In genomic region chr5:81768960-81769452, GRCh38 we compare ENCODE assay signal across 14 cellular contexts. TPM values are rescaled to one million over a fixed set of nuclear protein-coding genes. Genes with fewer than 3 reads are reported as not detected.
DNase-seq lines count a peak whose midpoint lies in the region; ATAC-seq, FAIRE-seq and TF ChIP-seq lines count a peak whose summit lies in the region.
"Had no signal": no experiment of that assay in that cellular context is flagged by ENCODE, and none has a peak within 500 bp of the region (broad histone marks: within the 10 kb centered on the region; RNA-seq: fewer than 3 reads in every experiment).

No MANE protein-coding gene starts in this region.

- in situ Hi-C loops in HepG2 (cut with HindIII; ENCODE audit: extremely low pct_ligation_motif_present, low pct_unique_long_range_greater_than_20kb) = no loop called here

- FAIRE-seq in HepG2 (lab: Jason Lieb, UNC) (no peak), urothelium cell line (lab: Jason Lieb, UNC) (no peak)
- FAIRE-seq: GM12891 had no signal

- TF ChIP-seq POLR2A in HepG2 (IDR thresholded peaks at IDR 0.05; ENCODE audit: insufficient read depth in 1 of 2, low read depth in 2 of 2, low read length in 2 of 2) (no peak), right lobe of liver (IDR thresholded peaks at IDR 0.05) (no peak)

- no peak for TF ChIP-seq RAD21 in HepG2 (CRISPR knock-in tag; IDR thresholded peaks at IDR 0.05)
- TF ChIP-seq RAD21 in SK-N-SH (IDR thresholded peaks at IDR 0.05; ENCODE audit: low read length) = no peak

- intact Hi-C loops in HepG2 (cut with micrococcal nuclease; ENCODE audit: unreplicated experiment) (no loop called here), right lobe of liver (cut with DNase I) (no loop called here), psoas muscle (cut with DNase I) (no loop called here)

- ATAC-seq in HepG2 (no peak), right lobe of liver (no peak), psoas muscle (no peak), HG03521 (IDR thresholded peaks at IDR 0.05; ENCODE audit: unreplicated experiment) (no peak)
- ATAC-seq: natural killer cell had no signal

- no peak overlapping the region for H2AFZ ChIP-seq in HepG2 (ENCODE audit: low read length)
- peak overlapping the region; percentile 53; the same call in 1 of the 2 replicates for H2AFZ ChIP-seq in SK-N-SH (ENCODE audit: low read depth)

- no peaks in the 10 kb centered on the region for H3K9me3 ChIP-seq in HepG2 (ENCODE audit: low read length)
- H3K9me3 ChIP-seq in right lobe of liver = no peaks in the 10 kb centered on the region
- H3K9me3 ChIP-seq in SK-N-SH = no peaks in the 10 kb centered on the region
- H3K9me3 ChIP-seq in psoas muscle = no peaks in the 10 kb centered on the region
- H3K9me3 ChIP-seq: ascending aorta, BLaER1, SJCRH30 had no signal

- no peak overlapping the region for H3K27ac ChIP-seq in HepG2 (ENCODE audit: extremely low read length, insufficient read depth, low read length)
- no peak overlapping the region for H3K27ac ChIP-seq in right lobe of liver
- H3K27ac ChIP-seq in SK-N-SH (ENCODE audit: low read depth in 2 of 2, low read length in 1 of 2) = peak overlapping the region in 1 of 2 experiments; percentile 90; a peak in 2 of 4 replicates
- no peak overlapping the region for H3K27ac ChIP-seq in psoas muscle
- H3K27ac ChIP-seq: BLaER1, SJCRH30 had no signal

- H3K4me2 ChIP-seq in HepG2 (ENCODE audit: low read depth, low read length) = no peak overlapping the region
- no peak overlapping the region for H3K4me2 ChIP-seq in SK-N-SH
- H3K4me2 ChIP-seq: BLaER1 had no signal

- H3K9ac ChIP-seq in HepG2 (ENCODE audit: insufficient read depth, low read depth, low read length) (no peak overlapping the region), SK-N-SH (peak overlapping the region; percentile 35; the same call in 1 of the 2 replicates)
- H3K9ac ChIP-seq: BLaER1 had no signal

- H3K4me1 ChIP-seq in HepG2 (ENCODE audit: insufficient read depth, low read length) (no peaks in the 10 kb centered on the region), right lobe of liver (no peaks in the 10 kb centered on the region), SK-N-SH (ENCODE audit: control insufficient read depth in 1 of 2, insufficient read depth in 2 of 2, low read depth in 1 of 2, low read length in 1 of 2) (peaks cover 0 to 5% of the 10 kb centered on the region in 2 experiments; a peak in 2 of 4 replicates), psoas muscle (peaks cover 9% of the 10 kb centered on the region)
- H3K4me1 ChIP-seq: BLaER1, SJCRH30 had no signal

- BruUV-seq in HepG2 (replicated peaks; lab: Mats Ljungman, UMichigan) = no TSS peak

- peaks cover 7% of the 10 kb centered on the region for H3F3A ChIP-seq in SK-N-SH (replicated peaks; ENCODE audit: insufficient read depth)

- H3K36me3 ChIP-seq in HepG2 (replicated peaks in 1 of 2; ENCODE audit: control insufficient read depth in 1 of 2, insufficient read depth in 2 of 2, low read length in 2 of 2) = no peaks in the 10 kb centered on the region
- H3K36me3 ChIP-seq in right lobe of liver = no peaks in the 10 kb centered on the region
- no peaks in the 10 kb centered on the region for H3K36me3 ChIP-seq in SK-N-SH (replicated peaks in 1 of 2; ENCODE audit: control insufficient read depth in 1 of 2, insufficient read depth in 2 of 2, low read length in 1 of 2)
- H3K36me3 ChIP-seq in psoas muscle (ENCODE audit: insufficient read depth in 1 of 2, low read depth in 1 of 2) = no peaks in the 10 kb centered on the region
- H3K36me3 ChIP-seq: ascending aorta, BLaER1, SJCRH30 had no signal

- H3K4me3 ChIP-seq in HepG2 (replicated peaks in 1 of 3; ENCODE audit: insufficient read depth in 1 of 3, low read depth in 2 of 3, low read length in 3 of 3) (no peak overlapping the region), right lobe of liver (no peak overlapping the region), SK-N-SH (ENCODE audit: low read depth in 2 of 2, low read length in 1 of 2) (no peak overlapping the region; a peak in 1 of 4 replicates), psoas muscle (no peak overlapping the region)
- H3K4me3 ChIP-seq: ascending aorta, BLaER1, SJCRH30 had no signal

- H3K79me2 ChIP-seq in HepG2 (ENCODE audit: insufficient read depth, low read length) (no peaks in the 10 kb centered on the region), SK-N-SH (ENCODE audit: insufficient read depth) (no peaks in the 10 kb centered on the region)

- no peaks in the 10 kb centered on the region for H3K27me3 ChIP-seq in HepG2 (ENCODE audit: control insufficient read depth in 1 of 2, insufficient read depth in 2 of 2, low read length in 2 of 2)
- H3K27me3 ChIP-seq in right lobe of liver = no peaks in the 10 kb centered on the region
- no peaks in the 10 kb centered on the region for H3K27me3 ChIP-seq in SK-N-SH (ENCODE audit: insufficient read depth)
- H3K27me3 ChIP-seq in psoas muscle (ENCODE audit: insufficient read depth in 3 of 3, low read length in 2 of 3) = no peaks in the 10 kb centered on the region
- H3K27me3 ChIP-seq: ascending aorta, BLaER1, SJCRH30 had no signal

- H3K9me2 ChIP-seq in SK-N-SH = no peaks in the 10 kb centered on the region

- TF ChIP-seq EP300 in HepG2 (IDR thresholded peaks at IDR 0.05; ENCODE audit: low read depth in 2 of 2, low read length in 2 of 2) (no peak), HepG2 (CRISPR knock-in tag; IDR thresholded peaks at IDR 0.05; ENCODE audit: borderline replicate concordance) (no peak), SK-N-SH (IDR thresholded peaks at IDR 0.05; ENCODE audit: borderline replicate concordance in 1 of 2, low read depth in 1 of 2, low read length in 1 of 2) (no peak)

- DNase-seq in HepG2 (ENCODE audit: low spot score) = peak; percentile 3
- no peak for DNase-seq in right lobe of liver
- DNase-seq in SK-N-SH = no peak
- DNase-seq in fibroblast of the conjunctiva (ENCODE audit: low read depth) = peak; percentile 79
- peak; percentile 75 for DNase-seq in urothelium cell line (ENCODE audit: low spot score)
- DNase-seq in psoas muscle = no peak
- DNase-seq in activated effector memory CD4-positive, alpha-beta T cell treated with anti-CD3 and anti-CD28 coated beads, Interleukin-2, amount 50 U/mL, for 16 hours = no peak
- DNase-seq: natural killer cell; SJCRH30; stimulated activated CD4-positive, alpha-beta T cell treated with anti-CD3 and anti-CD28 coated beads, Interleukin-4, amount 100 ng/mL, for 4 hours had no signal

- CTCF ChIA-PET in HepG2 (lab: Yijun Ruan, JAX; ENCODE audit: low intra/inter-chr PET ratio, low total read pairs) (no interaction called here), SK-N-SH (lab: Yijun Ruan, JAX) (no interaction called here)

- 27% methylated on average over 2 of the region's 2 CpGs for WGBS in HepG2 (ENCODE audit: low lambda C conversion rate)
- WGBS in right lobe of liver (ENCODE audit: insufficient coverage, low coverage, low lambda C conversion rate, missing lambda C conversion rate) = 69% methylated on average over 2 of the region's 2 CpGs
- WGBS in SK-N-SH (ENCODE audit: low lambda C conversion rate) = 22% methylated on average over 2 of the region's 2 CpGs
- WGBS in psoas muscle, 3 donors = 58 to 84% (median 60%) methylated on average over 2 of the region's 2 CpGs

- TF ChIP-seq CTCF in HepG2 (CRISPR knock-in tag; IDR thresholded peaks at IDR 0.05) = no peak
- no peak for TF ChIP-seq CTCF in right lobe of liver (IDR thresholded peaks at IDR 0.05)
- no peak for TF ChIP-seq CTCF in SK-N-SH (IDR thresholded peaks at IDR 0.05)
- no peak for TF ChIP-seq CTCF in psoas muscle (IDR thresholded peaks at IDR 0.05)

- no peaks in the 10 kb centered on the region for H4K20me1 ChIP-seq in HepG2 (ENCODE audit: insufficient read depth, low read length)
- H4K20me1 ChIP-seq in SK-N-SH (ENCODE audit: insufficient read depth) = no peaks in the 10 kb centered on the region
- H4K20me1 ChIP-seq: BLaER1 had no signal

- POLR2A ChIA-PET in HepG2 (lab: Yijun Ruan, JAX) = no interaction called here
- POLR2A ChIA-PET in SK-N-SH (lab: Yijun Ruan, JAX) = no interaction called here

TF ChIP-seq in SK-N-SH, 30 proteins besides CTCF, POLR2A, EP300 and RAD21 (continues in another document):
- TF ChIP-seq MAX (IDR thresholded peaks at IDR 0.05; ENCODE audit: low read depth) (no peak), FOSL2 (IDR thresholded peaks at IDR 0.05; ENCODE audit: borderline replicate concordance, low read depth) (peak; percentile 64; the same call in 1 of the 2 replicates), FOXJ3 (CRISPR knock-in tag; IDR thresholded peaks at IDR 0.05) (no peak), CHD2 (IDR thresholded peaks at IDR 0.05; ENCODE audit: low read length, partially characterized antibody) (no peak)

RNA-seq across cellular contexts. Expression of gene SSBP2, which starts 18.1 kb away (rescaled TPM):
- not detected in 2 replicates for total RNA-seq in HepG2 (2016; rRNA removed; fragmentation: Illumina TruSeq; extraction: Trizol)
- total RNA-seq in HepG2 (2016; cell fraction: cytosol; rRNA removed; fragmentation: Illumina TruSeq; extraction: Trizol; ENCODE audit: low read depth) = not detected in 2 replicates
- not detected in 2 replicates for total RNA-seq in HepG2 (2016; cell fraction: insoluble cytoplasmic fraction; rRNA removed; fragmentation: Illumina TruSeq; extraction: Trizol)
- total RNA-seq in HepG2 (2016; cell fraction: membrane; rRNA removed; fragmentation: Illumina TruSeq; extraction: Trizol) = 0.19 TPM in 1 of 2 replicates, not detected in the other
- not detected in 2 replicates for total RNA-seq in HepG2 (2016; cell fraction: nucleus; rRNA removed; fragmentation: Illumina TruSeq; extraction: Trizol)
- polyA plus RNA-seq in HepG2 (2011; rRNA removed) = 0.01 and 0.16 TPM in 2 replicates
- 0.05 and 0.09 TPM in 2 replicates for polyA plus RNA-seq in HepG2 (2011; cell fraction: cytosol; rRNA removed)
- polyA plus RNA-seq in HepG2 (2011; cell fraction: nucleus; rRNA removed) = 0.59 and 0.85 TPM in 2 replicates
- polyA plus RNA-seq in HepG2 (2012) = not detected in 2 replicates
- not detected in 2 replicates for polyA plus RNA-seq in HepG2 (2016; cell fraction: cytosol; fragmentation: Illumina TruSeq; extraction: Trizol; ENCODE audit: low read depth)
- not detected in 2 replicates for polyA plus RNA-seq in HepG2 (2016; cell fraction: insoluble cytoplasmic fraction; fragmentation: Illumina TruSeq; extraction: Trizol; ENCODE audit: low read depth)
- polyA plus RNA-seq in HepG2 (2016; cell fraction: membrane; fragmentation: Illumina TruSeq; extraction: Trizol; ENCODE audit: low read depth) = not detected in 2 replicates
- not detected in 2 replicates for polyA plus RNA-seq in HepG2 (2016; cell fraction: nucleus; fragmentation: Illumina TruSeq; extraction: Trizol; ENCODE audit: insufficient read depth, low read depth)
- 7.6 TPM in 1 of 2 replicates, not detected in the other for polyA minus RNA-seq in HepG2 (2011; rRNA and poly(A)+ RNA removed; ENCODE audit: low replicate concordance)
- not detected in 2 replicates for polyA minus RNA-seq in HepG2 (2011; cell fraction: cytosol; rRNA and poly(A)+ RNA removed)
- polyA minus RNA-seq in HepG2 (2011; cell fraction: nucleus; rRNA and poly(A)+ RNA removed) = 0.52 and 0.99 TPM in 2 replicates
- total RNA-seq in right lobe of liver = 1 to 10 TPM; 2.0 to 4.8 (median 3.7) TPM
- polyA plus RNA-seq in SK-N-SH (2012; rRNA removed) = 35.3 and 52.2 TPM in 2 replicates
- 39.7 and 44.1 TPM in 2 replicates for polyA plus RNA-seq in SK-N-SH (2012; cell fraction: cytosol; rRNA removed)
- polyA plus RNA-seq in SK-N-SH (2012; cell fraction: nucleus; rRNA removed) = 30.8 and 42.2 TPM in 2 replicates
- total RNA-seq in psoas muscle = 10 to 100 TPM; 25.3 to 42.6 (median 34.6) TPM
- polyA plus RNA-seq in psoas muscle = 10 to 100 TPM; 18.2 to 22.5 (median 22.1) TPM

Comparison
In these comparisons a context has a peak if more than half of its experiments do, and no peak if none do; other contexts are left out.
1. DNase-seq: peak in HepG2 (single experiment), fibroblast of the conjunctiva (single experiment) and urothelium cell line (single experiment); none in right lobe of liver (0 of 3), SK-N-SH (single experiment), psoas muscle (0 of 2) and activated effector memory CD4-positive, alpha-beta T cell treated with anti-CD3 and anti-CD28 coated beads, Interleukin-2, amount 50 U/mL, for 16 hours (single experiment).
2. RNA of gene SSBP2, which starts 18.1 kb away (total RNA-seq): 25.3 to 42.6 TPM in psoas muscle; 2.0 to 4.8 TPM in right lobe of liver and 0.19 TPM in HepG2; every median in the first group is over 4 times any median in the second.
3. Of the 25 proteins assayed by ChIP-seq in both HepG2 and SK-N-SH: peak only in HepG2: none; only in SK-N-SH: JUND and PBX3; in both: FOSL2; in neither: 22.